ENCODE assay signal across 39 cellular contexts in genomic region chr17:205817-206216, GRCh38. TPM values are rescaled to one million over a fixed set of nuclear protein-coding genes. Genes with fewer than 3 reads are reported as not detected.
"Had no signal": no experiment of that assay in that cellular context is flagged by ENCODE, and none has a peak within 500 bp of the region (broad histone marks: within the 10 kb centered on the region; RNA-seq: fewer than 3 reads in every experiment).

No MANE protein-coding gene starts in this region.

- H3K4me1 Mint-ChIP-seq: activated B cell treated with CpG ODN at 0.5 μM for 24 hours; activated naive CD4-positive, alpha-beta T cell treated with anti-CD3 and anti-CD28 coated beads, Interleukin-2, amount 10 ng/mL, durations not matched to agents 7 days and 5 days; activated naive CD8-positive, alpha-beta T cell treated with anti-CD3 and anti-CD28 coated beads for 36 hours had no signal

- H3K4me3 ChIP-seq: body of pancreas, breast epithelium, MG63, Peyer's patch had no signal

- H3K27me3 Mint-ChIP-seq: activated B cell treated with CpG ODN at 0.5 μM for 24 hours had no signal

- H3K27ac ChIP-seq: body of pancreas, breast epithelium, Peyer's patch, VCaP had no signal

- H3K9me3 ChIP-seq: body of pancreas, breast epithelium, MG63, Peyer's patch had no signal

- DNase-seq: activated B cell treated with CpG ODN at 0.5 μM for 24 hours; activated CD4-positive, alpha-beta memory T cell treated with anti-CD3 and anti-CD28 coated beads for 36 hours; activated CD4-positive, alpha-beta T cell treated with anti-CD3 and anti-CD28 coated beads for 4 hours; activated CD4-positive, alpha-beta T cell treated with anti-CD3 and anti-CD28 coated beads, Interleukin-2, amount 50 U/mL, for 1 hour; activated CD4-positive, CD25-positive, alpha-beta regulatory T cell treated with anti-CD3 and anti-CD28 coated beads, Interleukin-2, amount 50 U/mL, for 72 hours; activated CD8-positive, alpha-beta memory T cell treated with anti-CD3 and anti-CD28 coated beads, Interleukin-2, amount 50 U/mL, for 4 hours; activated gamma-delta T cell treated with Interleukin-2 at 50 U/mL for 16 hours; activated naive CD4-positive, alpha-beta T cell treated with anti-CD3 and anti-CD28 coated beads, Interleukin-2, amount 10 ng/mL, durations not matched to agents 7 days and 5 days; activated naive CD8-positive, alpha-beta T cell treated with anti-CD3 and anti-CD28 coated beads for 36 hours; activated T-cell treated with anti-CD3 and anti-CD28 coated beads for 4 hours; activated T-cell treated with anti-CD3 and anti-CD28 coated beads, Interleukin-2, amount 50 U/mL, for 4 hours; amygdala; body of pancreas; Kasumi-1; KG1; MG63; NCI-H1048; NCI-H1105 treated with DMSO at 0.1 percent for 48 hours; NCI-H1436; NCI-H1694; NCI-H1930; NCI-H2081 treated with DMSO at 0.1 percent for 48 hours; NCI-H226; NCI-H446 treated with DMSO at 0.1 percent for 48 hours; NCI-H69; NK-92 treated with Interleukin-12 subunit alpha and Interleukin-12 subunit beta, amount 100 ng/mL, for 24 hours; PC-3; RPMI8226; SIG-M5; SW 1271; T-helper 1 cell; T-helper 2 cell; T-helper 9 cell had no signal

- H3K27ac Mint-ChIP-seq: activated B cell treated with CpG ODN at 0.5 μM for 24 hours; activated CD4-positive, alpha-beta memory T cell treated with anti-CD3 and anti-CD28 coated beads for 36 hours; activated naive CD4-positive, alpha-beta T cell treated with anti-CD3 and anti-CD28 coated beads, Interleukin-2, amount 10 ng/mL, durations not matched to agents 7 days and 5 days; activated naive CD8-positive, alpha-beta T cell treated with anti-CD3 and anti-CD28 coated beads for 36 hours had no signal

- H3K36me3 ChIP-seq: breast epithelium, MG63, Peyer's patch had no signal

- H3K27me3 ChIP-seq: body of pancreas, breast epithelium, Peyer's patch had no signal

- H3K4me3 Mint-ChIP-seq: activated B cell treated with CpG ODN at 0.5 μM for 24 hours; activated CD4-positive, alpha-beta memory T cell treated with anti-CD3 and anti-CD28 coated beads for 36 hours; activated naive CD4-positive, alpha-beta T cell treated with anti-CD3 and anti-CD28 coated beads, Interleukin-2, amount 10 ng/mL, durations not matched to agents 7 days and 5 days; activated naive CD8-positive, alpha-beta T cell treated with anti-CD3 and anti-CD28 coated beads for 36 hours; activated T-cell treated with anti-CD3 and anti-CD28 coated beads, Interleukin-2, amount 50 U/mL, for 4 hours; activated T-helper 1 cell treated with anti-CD3 and anti-CD28 coated beads, Interleukin-12 subunit alpha, Interleukin-12 subunit beta, Interleukin-2, Interleukin-4 antibody, amounts not matched to agents 30 ng/mL and 10 ng/mL and 1 ng/mL, durations not matched to agents 14 hours and 24 hours and 36 hours had no signal

- H3K4me1 ChIP-seq: breast epithelium, Peyer's patch had no signal

- ATAC-seq: activated T-cell treated with anti-CD3 and anti-CD28 coated beads, Interleukin-2, amount 50 U/mL, for 4 hours; body of pancreas; PC-3; SK-N-SH treated with all-trans-retinoic acid at 6 μM for 48 hours had no signal

- FAIRE-seq: astrocyte had no signal

- H3K9me3 Mint-ChIP-seq: activated naive CD4-positive, alpha-beta T cell treated with anti-CD3 and anti-CD28 coated beads, Interleukin-2, amount 10 ng/mL, durations not matched to agents 7 days and 5 days; activated naive CD8-positive, alpha-beta T cell treated with anti-CD3 and anti-CD28 coated beads for 36 hours; activated T-helper 1 cell treated with anti-CD3 and anti-CD28 coated beads, Interleukin-12 subunit alpha, Interleukin-12 subunit beta, Interleukin-2, Interleukin-4 antibody, amounts not matched to agents 30 ng/mL and 10 ng/mL and 1 ng/mL, durations not matched to agents 14 hours and 24 hours and 36 hours had no signal

- H3K36me3 Mint-ChIP-seq: activated CD4-positive, alpha-beta memory T cell treated with anti-CD3 and anti-CD28 coated beads for 36 hours; activated naive CD4-positive, alpha-beta T cell treated with anti-CD3 and anti-CD28 coated beads, Interleukin-2, amount 10 ng/mL, durations not matched to agents 7 days and 5 days; activated naive CD8-positive, alpha-beta T cell treated with anti-CD3 and anti-CD28 coated beads for 36 hours had no signal

RNA-seq across cellular contexts. Expression of gene DOC2B, which starts 24.4 kb away (rescaled TPM):
- total RNA-seq: activated B cell treated with CpG ODN at 0.5 μM for 24 hours had no signal
